In the genomic region with DNA sequence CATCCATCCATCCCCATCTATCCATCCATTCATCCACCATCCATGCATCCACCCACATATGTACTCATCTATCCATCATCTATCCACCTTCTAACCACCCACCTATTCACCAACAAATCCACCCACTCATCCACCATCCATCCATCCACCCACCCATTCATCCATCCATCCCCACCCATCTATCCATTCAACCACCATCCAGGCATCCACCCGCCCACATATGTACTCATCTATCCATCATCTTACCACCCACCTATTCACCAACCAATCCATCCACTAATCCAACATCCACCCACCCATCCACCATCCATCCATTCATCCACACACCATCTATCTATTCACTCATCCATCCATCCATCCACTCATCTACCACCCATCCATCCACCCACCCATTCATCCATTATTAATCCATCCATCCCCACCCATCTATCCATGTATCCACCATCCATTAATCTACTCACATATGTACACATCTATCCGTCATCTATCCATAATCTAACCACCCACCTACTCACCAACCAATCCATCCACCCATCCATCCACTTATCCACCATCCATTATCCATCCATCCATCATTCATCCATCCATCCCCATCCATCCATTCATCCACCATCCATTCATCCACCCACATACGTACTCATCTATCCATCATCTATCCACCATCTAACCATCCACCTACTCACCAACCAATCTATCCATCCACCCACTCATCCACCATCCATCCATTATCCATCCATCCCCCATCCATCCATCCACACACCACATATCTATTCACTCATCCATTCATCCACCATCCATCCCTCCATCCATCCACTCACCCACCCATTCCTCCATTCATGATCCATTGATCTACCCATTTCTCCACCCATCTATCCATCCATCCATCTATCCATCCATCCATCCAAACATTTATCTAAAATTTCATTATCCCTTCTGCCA, we compare ENCODE assay signal across 26 cellular contexts.
"Had no signal": no experiment of that assay in that cellular context is flagged by ENCODE, and none has a peak within 500 bp of the region (broad histone marks: within the 10 kb centered on the region; RNA-seq: fewer than 3 reads in every experiment).

No MANE protein-coding gene starts in this region.

- H3K4me3 Mint-ChIP-seq: activated CD4-positive, alpha-beta T cell treated with anti-CD3 and anti-CD28 coated beads, Interleukin-2, amount 10 ng/mL, durations not matched to agents 24 days and 14 days; activated CD8-positive, alpha-beta T cell treated with anti-CD3 and anti-CD28 coated beads for 36 hours; activated naive CD8-positive, alpha-beta T cell; activated naive CD8-positive, alpha-beta T cell treated with anti-CD3 and anti-CD28 coated beads, Interleukin-2, amount 50 U/mL, for 24 hours; activated T-cell treated with anti-CD3 and anti-CD28 coated beads, Interleukin-2, amount 50 U/mL, for 72 hours; activated T-helper 17 cell treated with anti-CD3 and anti-CD28 coated beads, Interleukin-2, amount 50 U/mL, for 72 hours; brain; T-helper 1 cell treated with Interleukin-12 subunit alpha and Interleukin-12 subunit beta and Interleukin-4 antibody, amounts not matched to agents 30 μg/mL and 1 μg/mL, for 36 hours; T-helper 2 cell treated with Interferon-gamma antibody and Interleukin-4, amounts not matched to agents 5 μg/mL and 100 μg/mL, for 36 hours had no signal

- H3K4me1 ChIP-seq: SJSA1 had no signal

- H3K27ac Mint-ChIP-seq: activated CD4-positive, alpha-beta T cell treated with anti-CD3 and anti-CD28 coated beads, Interleukin-2, amount 10 ng/mL, durations not matched to agents 24 days and 14 days; activated CD8-positive, alpha-beta T cell treated with anti-CD3 and anti-CD28 coated beads for 36 hours; activated naive CD8-positive, alpha-beta T cell; activated naive CD8-positive, alpha-beta T cell treated with anti-CD3 and anti-CD28 coated beads, Interleukin-2, amount 50 U/mL, for 24 hours; activated T-cell treated with anti-CD3 and anti-CD28 coated beads, Interleukin-2, amount 50 U/mL, for 72 hours; activated T-helper 17 cell treated with anti-CD3 and anti-CD28 coated beads, Interleukin-2, amount 50 U/mL, for 72 hours; brain; T-helper 1 cell treated with Interleukin-12 subunit alpha and Interleukin-12 subunit beta and Interleukin-4 antibody, amounts not matched to agents 30 μg/mL and 1 μg/mL, for 36 hours; T-helper 2 cell treated with Interferon-gamma antibody and Interleukin-4, amounts not matched to agents 5 μg/mL and 100 μg/mL, for 36 hours had no signal

- H3K27me3 ChIP-seq: MG63, SJSA1 had no signal

- ATAC-seq: activated CD8-positive, alpha-beta T cell treated with anti-CD3 and anti-CD28 coated beads for 36 hours; activated naive CD8-positive, alpha-beta T cell treated with anti-CD3 and anti-CD28 coated beads, Interleukin-2, amount 50 U/mL, for 24 hours; activated T-cell treated with anti-CD3 and anti-CD28 coated beads, Interleukin-2, amount 50 U/mL, for 72 hours; activated T-helper 17 cell treated with anti-CD3 and anti-CD28 coated beads, Interleukin-2, amount 50 U/mL, for 72 hours; K562; Panc1 had no signal

- H3K9ac ChIP-seq: SK-N-SH had no signal

- FAIRE-seq: K562, TTC549 had no signal

- H3K9me3 ChIP-seq: MG63, SJSA1, SK-N-SH had no signal

- H3K36me3 ChIP-seq: MG63, SJSA1 had no signal

- DNase-seq: activated CD4-positive, alpha-beta T cell treated with anti-CD3 and anti-CD28 coated beads, Interleukin-2, amount 10 ng/mL, durations not matched to agents 24 days and 14 days; activated CD4-positive, alpha-beta T cell treated with anti-CD3 and anti-CD28 coated beads, Interleukin-2, amount 50 U/mL, for 4 hours; activated CD8-positive, alpha-beta T cell treated with anti-CD3 and anti-CD28 coated beads for 36 hours; activated gamma-delta T cell; activated naive CD4-positive, alpha-beta T cell treated with Interleukin-2 at 50 U/mL for 16 hours; activated naive CD8-positive, alpha-beta T cell treated with anti-CD3 and anti-CD28 coated beads, Interleukin-2, amount 50 U/mL, for 24 hours; activated T-cell treated with anti-CD3 and anti-CD28 coated beads, Interleukin-2, amount 50 U/mL, for 72 hours; anterior cingulate cortex; central memory CD4-positive, alpha-beta T cell; Karpas-422; MG63; NCI-H1048; NCI-H1436; NCI-H1694; NCI-H524 treated with DMSO at 0.1 percent for 48 hours; SHP77; SK-N-SH had no signal

- H3K9me3 Mint-ChIP-seq: activated CD4-positive, alpha-beta T cell treated with anti-CD3 and anti-CD28 coated beads, Interleukin-2, amount 10 ng/mL, durations not matched to agents 24 days and 14 days; activated CD8-positive, alpha-beta T cell treated with anti-CD3 and anti-CD28 coated beads for 36 hours; activated naive CD8-positive, alpha-beta T cell treated with anti-CD3 and anti-CD28 coated beads, Interleukin-2, amount 50 U/mL, for 24 hours; activated T-cell treated with anti-CD3 and anti-CD28 coated beads, Interleukin-2, amount 50 U/mL, for 72 hours; activated T-helper 17 cell treated with anti-CD3 and anti-CD28 coated beads, Interleukin-2, amount 50 U/mL, for 72 hours; T-helper 1 cell treated with Interleukin-12 subunit alpha and Interleukin-12 subunit beta and Interleukin-4 antibody, amounts not matched to agents 30 μg/mL and 1 μg/mL, for 36 hours; T-helper 2 cell treated with Interferon-gamma antibody and Interleukin-4, amounts not matched to agents 5 μg/mL and 100 μg/mL, for 36 hours had no signal

- H3K36me3 Mint-ChIP-seq: activated naive CD8-positive, alpha-beta T cell; brain had no signal

- H3K4me1 Mint-ChIP-seq: activated CD4-positive, alpha-beta T cell treated with anti-CD3 and anti-CD28 coated beads, Interleukin-2, amount 10 ng/mL, durations not matched to agents 24 days and 14 days; activated naive CD8-positive, alpha-beta T cell treated with anti-CD3 and anti-CD28 coated beads, Interleukin-2, amount 50 U/mL, for 24 hours; activated T-helper 17 cell treated with anti-CD3 and anti-CD28 coated beads, Interleukin-2, amount 50 U/mL, for 72 hours had no signal

- H3K4me3 ChIP-seq: K562, MG63, SJSA1 had no signal

- H3K27ac ChIP-seq: SJSA1 had no signal

- H3K27me3 Mint-ChIP-seq: activated CD4-positive, alpha-beta T cell treated with anti-CD3 and anti-CD28 coated beads, Interleukin-2, amount 10 ng/mL, durations not matched to agents 24 days and 14 days had no signal
